Comparison of ENCODE assay signal across 8 cellular contexts in the genomic region with DNA sequence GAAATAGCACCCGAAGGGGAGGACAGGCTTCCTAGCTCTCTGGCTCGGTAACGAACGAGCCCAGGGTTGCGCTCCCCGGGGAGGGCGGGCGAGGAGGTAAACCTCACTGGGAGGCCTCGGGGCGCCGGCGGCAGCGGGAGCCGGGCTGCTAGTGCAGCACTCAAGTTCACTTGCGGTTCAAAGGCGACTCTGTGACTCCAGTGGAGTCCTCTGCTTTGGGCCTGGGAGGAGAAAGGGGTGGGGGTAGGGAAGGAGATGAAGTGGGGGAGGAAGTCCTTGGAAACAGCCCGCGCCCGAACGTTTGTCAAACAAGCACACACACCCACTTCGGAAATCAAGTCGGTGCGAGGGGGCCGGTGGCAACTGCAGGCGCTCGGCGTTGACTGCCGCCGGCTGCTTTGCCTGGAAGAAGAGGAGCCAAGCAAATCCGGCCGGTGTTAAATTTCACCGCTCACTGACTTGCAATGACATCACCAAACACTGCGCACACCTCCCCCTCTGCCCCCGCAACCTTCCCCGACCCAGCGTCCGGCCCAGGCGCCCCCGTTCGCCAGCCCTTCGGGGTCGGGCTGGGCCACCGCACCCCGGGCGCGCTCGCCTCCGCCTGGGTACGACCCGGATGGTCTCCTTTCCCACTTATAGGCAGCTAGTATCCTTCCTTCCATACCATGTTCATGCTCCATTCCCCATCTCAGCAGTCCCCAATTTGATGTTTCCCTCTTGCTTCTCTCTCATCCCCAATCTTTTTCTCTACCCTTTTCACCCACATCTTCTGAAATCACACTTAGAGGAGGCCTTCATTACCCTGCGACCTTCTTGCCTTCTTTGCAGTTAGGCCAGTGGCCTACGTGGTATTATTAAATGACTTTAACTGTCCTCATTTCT.
DNase-seq lines count a peak whose midpoint lies in the region; TF ChIP-seq lines count a peak whose summit lies in the region.

A gene (minus strand): TSS at position 202 of the 885 bp plus-strand sequence. CDS start 376 bp downstream, outside the sequence.

- no peak within 1 kb of the TSS for H3K27ac ChIP-seq in brain microvascular endothelial cell
- H3K27ac ChIP-seq in skin epidermis, result peak within 1 kb of the TSS in 10 of 21 experiments; percentile 4 to 80 (median 48)

- DNase-seq in GM10266 (ENCODE audit: extremely low spot score) (peak; percentile 55), NCI-H1105 (lab: John Stamatoyannopoulos, UW) (peak; percentile 64), brain microvascular endothelial cell (peak; percentile 54), iris pigment epithelial cell (ENCODE audit: low read depth) (peak; percentile 76), putamen (ENCODE audit: low spot score) (no peak), NCI-H1048 (lab: John Stamatoyannopoulos, UW) (no peak)
- DNase-seq in effector CD8-positive, alpha-beta T cell (lab: John Stamatoyannopoulos, UW), result no peak

- in situ Hi-C loops in brain microvascular endothelial cell (cut with HindIII; ENCODE audit: low pct_ligation_motif_present, low sequenced_read_pairs), result no loop called here

- H3K4me3 ChIP-seq in brain microvascular endothelial cell (ENCODE audit: low read depth, low read length) (peak within 1 kb of the TSS; percentile 52), skin epidermis (peak within 1 kb of the TSS; percentile 8 to 33 (median 25))

- no peak for TF ChIP-seq CTCF in GM10266 (IDR thresholded peaks at IDR 0.05; ENCODE audit: control insufficient read depth, insufficient read depth, low read depth, missing control alignments)
- TF ChIP-seq CTCF in brain microvascular endothelial cell (IDR thresholded peaks at IDR 0.05; ENCODE audit: low read depth, low read length, missing control alignments), result no peak

- H3K36me3 ChIP-seq in brain microvascular endothelial cell (replicated peaks), result no peaks in the 10 kb centered on the region

- H3K27me3 ChIP-seq in brain microvascular endothelial cell (replicated peaks), result no peaks in the 10 kb centered on the region

Comparison
In these comparisons a context has a peak if more than half of its experiments do, and no peak if none do; other contexts are left out.
1. DNase-seq: peak in GM10266 (single experiment), NCI-H1105 (single experiment), brain microvascular endothelial cell (single experiment) and iris pigment epithelial cell (single experiment); none in putamen (single experiment), NCI-H1048 (single experiment) and effector CD8-positive, alpha-beta T cell (single experiment).